In the genomic region with DNA sequence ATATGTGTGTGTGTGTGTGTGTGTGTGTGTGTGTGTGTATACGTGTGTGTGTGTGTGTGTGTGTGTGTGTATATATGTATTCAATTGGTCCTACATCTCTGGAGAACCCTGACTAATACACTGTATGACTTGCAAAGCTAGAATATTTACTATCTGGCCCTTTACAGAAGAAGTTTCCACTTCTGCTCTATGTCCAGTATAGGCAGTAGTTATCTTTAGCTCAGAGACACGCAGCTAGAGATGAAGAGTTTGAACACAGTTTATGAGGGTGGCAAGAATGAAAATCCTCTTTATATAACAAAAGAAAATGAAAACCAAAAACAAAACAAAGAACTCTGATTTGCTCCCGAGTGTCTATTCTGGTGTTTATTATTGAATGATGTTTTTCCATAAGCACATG, we compare ENCODE assay signal across 3 cellular contexts.
"Had no signal": no experiment of that assay in that cellular context is flagged by ENCODE, and none has a peak within 500 bp of the region (broad histone marks: within the 10 kb centered on the region; RNA-seq: fewer than 3 reads in every experiment).

No MANE protein-coding gene starts in this region.

- H3K4me3 ChIP-seq: GM12878 had no signal

- DNase-seq: GDM1, GF-D8 had no signal
